9 cellular contexts compared by ENCODE assay signal in genomic region chr2:17879913-17880274, GRCh38. TPM values are rescaled to one million over a fixed set of nuclear protein-coding genes. Genes with fewer than 3 reads are reported as not detected.
DNase-seq lines count a peak whose midpoint lies in the region; ATAC-seq, FAIRE-seq and TF ChIP-seq lines count a peak whose summit lies in the region.
"Had no signal": no experiment of that assay in that cellular context is flagged by ENCODE, and none has a peak within 500 bp of the region (broad histone marks: within the 10 kb centered on the region; RNA-seq: fewer than 3 reads in every experiment).

No MANE protein-coding gene starts in this region.

- DNase-seq in NCI-H345 treated with DMSO at 0.1 percent for 48 hours (lab: John Stamatoyannopoulos, UW; ENCODE audit: unreplicated experiment) (peak; percentile 72), NCI-H345 (lab: John Stamatoyannopoulos, UW) (no peak), activated B cell treated with CpG ODN at 0.5 μM for 24 hours (no peak), keratinocyte (ENCODE audit: low read depth, low spot score) (no peak), foreskin melanocyte (no peak)
- no peak for DNase-seq in stimulated activated CD4-positive, alpha-beta T cell treated with anti-CD3 and anti-CD28 coated beads, Interleukin-4, amount 100 ng/mL, for 4 hours

- CTCF ChIA-PET in activated B cell treated with CpG ODN at 0.5 μM for 24 hours (lab: Charles Lee), result no interaction called here

- TF ChIP-seq CTCF in activated B cell treated with CpG ODN at 0.5 μM for 24 hours (IDR thresholded peaks at IDR 0.05) (no peak), keratinocyte (optimal IDR thresholded peaks at IDR 0.05 in 1 of 3, IDR thresholded peaks at IDR 0.05 in 1 of 3, conservative IDR thresholded peaks at IDR 0.05 in 1 of 3; ENCODE audit: extremely low read depth in 1 of 3, insufficient read depth in 2 of 3, low read length in 3 of 3) (no peak)

- POLR2A ChIA-PET in activated B cell treated with CpG ODN at 0.5 μM for 24 hours (lab: Charles Lee), result no interaction called here

- H3K9me1 ChIP-seq in keratinocyte (ENCODE audit: control insufficient read depth, extremely low read depth, insufficient read depth, low read length), result no peaks in the 10 kb centered on the region

- ATAC-seq in activated B cell treated with CpG ODN at 0.5 μM for 24 hours (ENCODE audit: low read depth), result no peak
- ATAC-seq in GM21529 (IDR thresholded peaks at IDR 0.05; ENCODE audit: unreplicated experiment), result no peak

- peaks cover 3% of the 10 kb centered on the region for H3K9me3 Mint-ChIP-seq in activated B cell treated with CpG ODN at 0.5 μM for 24 hours

- H3K36me3 Mint-ChIP-seq in activated B cell treated with CpG ODN at 0.5 μM for 24 hours (ENCODE audit: low read depth), result no peaks in the 10 kb centered on the region

- no peak overlapping the region for H2AFZ ChIP-seq in keratinocyte (ENCODE audit: control insufficient read depth, low read length)

- no peaks in the 10 kb centered on the region for H3K9me3 ChIP-seq in keratinocyte (ENCODE audit: control insufficient read depth, low read depth, low read length)

- peaks cover 27% of the 10 kb centered on the region for H3K4me1 Mint-ChIP-seq in activated B cell treated with CpG ODN at 0.5 μM for 24 hours

- H3K36me3 ChIP-seq in keratinocyte (ENCODE audit: control insufficient read depth in 2 of 2, extremely low read depth in 1 of 2, insufficient read depth in 2 of 2, low read length in 2 of 2), result no peaks in the 10 kb centered on the region

- H3K27me3 ChIP-seq in keratinocyte (ENCODE audit: control insufficient read depth, extremely low read depth, insufficient read depth, low read length), result peaks cover 23% of the 10 kb centered on the region

- no peaks in the 10 kb centered on the region for H4K20me1 ChIP-seq in keratinocyte (ENCODE audit: control insufficient read depth, extremely low read depth, insufficient read depth, low read length)

- H3K9ac ChIP-seq in keratinocyte (ENCODE audit: control insufficient read depth, extremely low read depth, insufficient read depth, low read length), result no peak overlapping the region

- H3K4me1 ChIP-seq in keratinocyte (ENCODE audit: control insufficient read depth, extremely low read depth, insufficient read depth, low read length), result no peaks in the 10 kb centered on the region

- no peak for FAIRE-seq in keratinocyte (lab: Jason Lieb, UNC)
- FAIRE-seq: colon had no signal

- peak overlapping the region; percentile 88 for H3K4me2 ChIP-seq in keratinocyte (ENCODE audit: control insufficient read depth, extremely low read depth, insufficient read depth, low read depth, low read length)

- intact Hi-C loops in activated B cell treated with CpG ODN at 0.5 μM for 24 hours (cut with micrococcal nuclease), result loop anchor here (5.0 kb wide), 1 partner anchor 32 kb away; no protein-coding TSS in a partner anchor

- H3K27ac ChIP-seq in keratinocyte (ENCODE audit: control insufficient read depth, insufficient read depth, low read length) (no peak overlapping the region), skin epidermis (peak overlapping the region in 1 of 21 experiments; percentile 68)

- peak overlapping the region; percentile 52 for H3K4me3 Mint-ChIP-seq in activated B cell treated with CpG ODN at 0.5 μM for 24 hours

- dilution Hi-C loops in keratinocyte (cut with MboI; ENCODE audit: extremely low pct_ligation_motif_present, low sequenced_read_pairs), result no loop called here

- H3K27me3 Mint-ChIP-seq in activated B cell treated with CpG ODN at 0.5 μM for 24 hours, result peaks cover 47% of the 10 kb centered on the region

- H3K27ac Mint-ChIP-seq in activated B cell treated with CpG ODN at 0.5 μM for 24 hours, result no peak overlapping the region

- no peaks in the 10 kb centered on the region for H3K79me2 ChIP-seq in keratinocyte (ENCODE audit: control insufficient read depth, insufficient read depth, low read length)

- H3K4me3 ChIP-seq in keratinocyte (ENCODE audit: control insufficient read depth in 2 of 3, extremely low read depth in 1 of 3, insufficient read depth in 2 of 3, low read depth in 1 of 3, low read length in 3 of 3) (peak overlapping the region in 2 of 3 experiments; percentile 76 to 94), skin epidermis (peak overlapping the region in 5 of 7 experiments; percentile 34 to 77 (median 58))

RNA-seq across cellular contexts. Expression of gene KCNS3, which starts 1.4 kb away (rescaled TPM):
- total RNA-seq in activated B cell treated with CpG ODN at 0.5 μM for 24 hours, result 1.1 and 1.5 TPM in 2 replicates
- polyA plus RNA-seq in keratinocyte, result 5.6 to 7.3 TPM (median 7.2 TPM) in 3 replicates
- 2.4 TPM for polyA plus RNA-seq in keratinocyte (2011; ENCODE audit: low read depth)
- 4.0 and 5.3 TPM in 2 replicates for polyA plus RNA-seq in keratinocyte (2011; cell fraction: cytosol; rRNA removed)
- polyA plus RNA-seq in keratinocyte (2011; cell fraction: nucleus; rRNA removed), result 3.0 and 3.2 TPM in 2 replicates
- polyA plus RNA-seq in keratinocyte (2012; ENCODE audit: low replicate concordance), result 4.4 and 6.8 TPM in 2 replicates
- 7.2 to 13.0 TPM (median 7.9 TPM) in 3 replicates for polyA minus RNA-seq in keratinocyte
- 3.6 TPM for polyA minus RNA-seq in keratinocyte (2011; cell fraction: cytosol; rRNA and poly(A)+ RNA removed)
- polyA minus RNA-seq in keratinocyte (2011; cell fraction: nucleus; rRNA and poly(A)+ RNA removed), result 1.9 and 3.3 TPM in 2 replicates
